20 cellular contexts compared by ENCODE assay signal in genomic region chr9:71685988-71686387, GRCh38.
DNase-seq lines count a peak whose midpoint lies in the region; ATAC-seq, FAIRE-seq and TF ChIP-seq lines count a peak whose summit lies in the region.
"Had no signal": no experiment of that assay in that cellular context is flagged by ENCODE, and none has a peak within 500 bp of the region (broad histone marks: within the 10 kb centered on the region; RNA-seq: fewer than 3 reads in every experiment).

No MANE protein-coding gene starts in this region.

- H4K91ac ChIP-seq in neuronal stem cell (ENCODE audit: low read depth, low read length, poor library complexity) = no peak overlapping the region

- CTCF ChIA-PET in activated CD8-positive, alpha-beta memory T cell treated with anti-CD3 and anti-CD28 coated beads, Interleukin-2, amount 10 ng/mL, durations not matched to agents 7 days and 5 days (lab: Charles Lee) = interaction anchor here (1.1 to 2.8 kb wide), 5 partner anchors 30 to 83 kb away, joined by 5 to 13 read pairs (median 11); no protein-coding TSS in a partner anchor

- no peaks in the 10 kb centered on the region for H3K9me3 Mint-ChIP-seq in activated CD8-positive, alpha-beta memory T cell treated with anti-CD3 and anti-CD28 coated beads, Interleukin-2, amount 10 ng/mL, durations not matched to agents 7 days and 5 days (ENCODE audit: low read depth)
- H3K9me3 Mint-ChIP-seq in activated naive CD8-positive, alpha-beta T cell treated with anti-CD3 and anti-CD28 coated beads, Interleukin-2, amount 50 U/mL, for 24 hours = no peaks in the 10 kb centered on the region
- H3K9me3 Mint-ChIP-seq: dendritic cell treated with granulocyte-macrophage colony-stimulating factor and Interleukin-4, amounts not matched to agents 40 ng/mL and 50 ng/mL, for 4 days had no signal

- H2AK5ac ChIP-seq in neuronal stem cell (ENCODE audit: low read depth, low read length) = no peak overlapping the region

- no peak overlapping the region for H2BK120ac ChIP-seq in neuronal stem cell (ENCODE audit: low read depth, low read length)

- no peak overlapping the region for H2BK5ac ChIP-seq in neuronal stem cell (ENCODE audit: low read length)

- H3K4me2 ChIP-seq in KMS-11 (peak overlapping the region; percentile 42; the same call in 1 of the 2 replicates), neuronal stem cell (ENCODE audit: insufficient read depth, low read length, poor library complexity, severe bottlenecking) (no peak overlapping the region)

- H3K27ac Mint-ChIP-seq in activated CD8-positive, alpha-beta memory T cell treated with anti-CD3 and anti-CD28 coated beads, Interleukin-2, amount 10 ng/mL, durations not matched to agents 7 days and 5 days = peak overlapping the region; percentile 55
- no peak overlapping the region for H3K27ac Mint-ChIP-seq in activated naive CD8-positive, alpha-beta T cell treated with anti-CD3 and anti-CD28 coated beads, Interleukin-2, amount 50 U/mL, for 24 hours
- H3K27ac Mint-ChIP-seq: progenitor cell of endocrine pancreas had no signal

- H3K4me1 Mint-ChIP-seq in activated CD8-positive, alpha-beta memory T cell treated with anti-CD3 and anti-CD28 coated beads, Interleukin-2, amount 10 ng/mL, durations not matched to agents 7 days and 5 days = peaks cover 32% of the 10 kb centered on the region
- peaks cover 48% of the 10 kb centered on the region for H3K4me1 Mint-ChIP-seq in activated naive CD8-positive, alpha-beta T cell treated with anti-CD3 and anti-CD28 coated beads, Interleukin-2, amount 50 U/mL, for 24 hours

- H3K79me1 ChIP-seq in neuronal stem cell (ENCODE audit: low read depth, low read length) = no peaks in the 10 kb centered on the region

- no peak overlapping the region for H2BK12ac ChIP-seq in neuronal stem cell (ENCODE audit: low read length)

- H3K4ac ChIP-seq in neuronal stem cell (ENCODE audit: low read length) = no peak overlapping the region

- H2AFZ ChIP-seq in KMS-11 (ENCODE audit: low read depth) = no peak overlapping the region
- no peak overlapping the region for H2AFZ ChIP-seq in neuronal stem cell (ENCODE audit: low read length)

- no peak overlapping the region for H4K8ac ChIP-seq in neuronal stem cell (ENCODE audit: low read depth, low read length)

- DNase-seq in activated CD8-positive, alpha-beta memory T cell treated with anti-CD3 and anti-CD28 coated beads, Interleukin-2, amount 10 ng/mL, durations not matched to agents 7 days and 5 days = no peak
- no peak for DNase-seq in activated CD8-positive, alpha-beta memory T cell treated with anti-CD3 and anti-CD28 coated beads, Interleukin-2, amount 50 U/mL, for 4 hours
- no peak for DNase-seq in activated naive CD8-positive, alpha-beta T cell treated with anti-CD3 and anti-CD28 coated beads, Interleukin-2, amount 50 U/mL, for 24 hours
- no peak for DNase-seq in neuronal stem cell (ENCODE audit: low spot score)
- no peak for DNase-seq in HTR-8/SVneo (ENCODE audit: insufficient read length, low spot score)
- no peak for DNase-seq in stimulated activated CD4-positive, alpha-beta T cell treated with anti-CD3 and anti-CD28 coated beads, Interleukin-4, amount 100 ng/mL, for 1 hour
- DNase-seq: aorta, Caco-2, esophagus squamous epithelium, NCI-H1694, NCI-H510A had no signal

- H3K4me3 Mint-ChIP-seq in activated CD8-positive, alpha-beta memory T cell treated with anti-CD3 and anti-CD28 coated beads, Interleukin-2, amount 10 ng/mL, durations not matched to agents 7 days and 5 days = no peak overlapping the region
- no peak overlapping the region for H3K4me3 Mint-ChIP-seq in activated naive CD8-positive, alpha-beta T cell treated with anti-CD3 and anti-CD28 coated beads, Interleukin-2, amount 50 U/mL, for 24 hours
- H3K4me3 Mint-ChIP-seq: dendritic cell treated with granulocyte-macrophage colony-stimulating factor and Interleukin-4, amounts not matched to agents 40 ng/mL and 50 ng/mL, for 4 days had no signal

- no peak for ATAC-seq in activated CD8-positive, alpha-beta memory T cell treated with anti-CD3 and anti-CD28 coated beads, Interleukin-2, amount 10 ng/mL, durations not matched to agents 7 days and 5 days
- ATAC-seq in activated naive CD8-positive, alpha-beta T cell treated with anti-CD3 and anti-CD28 coated beads, Interleukin-2, amount 50 U/mL, for 24 hours = peak; percentile 30
- no peak for ATAC-seq in GM19455 (IDR thresholded peaks at IDR 0.05; ENCODE audit: unreplicated experiment)
- ATAC-seq: Panc1, SK-N-SH treated with all-trans-retinoic acid at 6 μM for 48 hours had no signal

- no peaks in the 10 kb centered on the region for H4K20me1 ChIP-seq in KMS-11 (ENCODE audit: insufficient read depth)

- no peak overlapping the region for H2BK15ac ChIP-seq in neuronal stem cell (ENCODE audit: low read length)

- no peak for TF ChIP-seq CTCF in KMS-11 (conservative IDR thresholded peaks at IDR 0.05; ENCODE audit: low read depth, low read length)

- H3K9ac ChIP-seq in KMS-11 = no peak overlapping the region
- peak overlapping the region; percentile 22 for H3K9ac ChIP-seq in neuronal stem cell (ENCODE audit: low read depth, low read length, poor library complexity)

- H3K27ac ChIP-seq in KMS-11 (no peak overlapping the region), neuronal stem cell (replicated peaks; ENCODE audit: low read length) (no peak overlapping the region)
- H3K27ac ChIP-seq: esophagus squamous epithelium, HL-60, VCaP had no signal

- no peak overlapping the region for H3K14ac ChIP-seq in neuronal stem cell (ENCODE audit: low read length)

- no peak for FAIRE-seq in HTR-8/SVneo (lab: Jason Lieb, UNC)
- FAIRE-seq: keratinocyte had no signal

- H3K4me3 ChIP-seq in KMS-11 (IDR thresholded peaks at IDR 0.05; ENCODE audit: insufficient read depth, low read depth, low read length) = no peak overlapping the region
- no peak overlapping the region for H3K4me3 ChIP-seq in neuronal stem cell (ENCODE audit: low read length in 2 of 2)
- H3K4me3 ChIP-seq: esophagus squamous epithelium had no signal

- no peaks in the 10 kb centered on the region for H3K27me3 Mint-ChIP-seq in activated CD8-positive, alpha-beta memory T cell treated with anti-CD3 and anti-CD28 coated beads, Interleukin-2, amount 10 ng/mL, durations not matched to agents 7 days and 5 days
- no peaks in the 10 kb centered on the region for H3K27me3 Mint-ChIP-seq in activated naive CD8-positive, alpha-beta T cell treated with anti-CD3 and anti-CD28 coated beads, Interleukin-2, amount 50 U/mL, for 24 hours
- H3K27me3 Mint-ChIP-seq: dendritic cell treated with granulocyte-macrophage colony-stimulating factor and Interleukin-4, amounts not matched to agents 40 ng/mL and 50 ng/mL, for 4 days; progenitor cell of endocrine pancreas had no signal

- WGBS in neuronal stem cell (ENCODE audit: extremely low coverage in 2 of 2, insufficient read length in 2 of 2, insufficient replicate concordance in 1 of 2), 2 donors = no CpG with 5 or more reads among the region's 7 CpGs

- H3K36me3 ChIP-seq in KMS-11 (ENCODE audit: insufficient read depth) (no peaks in the 10 kb centered on the region), neuronal stem cell (replicated peaks in 1 of 2; ENCODE audit: control insufficient read depth in 2 of 2, insufficient read depth in 2 of 2, low read length in 2 of 2) (peaks cover 26 to 100% of the 10 kb centered on the region in 2 donors)

- no peak overlapping the region for H3K23ac ChIP-seq in neuronal stem cell (ENCODE audit: low read depth, low read length, poor library complexity)

- H3K27me3 ChIP-seq in KMS-11 (ENCODE audit: insufficient read depth, low read depth) (no peaks in the 10 kb centered on the region), neuronal stem cell (ENCODE audit: control insufficient read depth in 3 of 3, insufficient read depth in 3 of 3, low read depth in 1 of 3, low read length in 3 of 3) (no peaks in the 10 kb centered on the region)
- H3K27me3 ChIP-seq: esophagus squamous epithelium had no signal

- no peaks in the 10 kb centered on the region for H3K9me3 ChIP-seq in neuronal stem cell (replicated peaks in 1 of 2; ENCODE audit: control insufficient read depth in 2 of 2, insufficient read depth in 1 of 2, low read depth in 1 of 2, low read length in 2 of 2)
- H3K9me3 ChIP-seq: Caco-2, esophagus squamous epithelium had no signal

- H3K18ac ChIP-seq in neuronal stem cell (ENCODE audit: low read length) = no peak overlapping the region

- H3K36me3 Mint-ChIP-seq in activated CD8-positive, alpha-beta memory T cell treated with anti-CD3 and anti-CD28 coated beads, Interleukin-2, amount 10 ng/mL, durations not matched to agents 7 days and 5 days = peaks cover 64% of the 10 kb centered on the region
- H3K36me3 Mint-ChIP-seq in activated naive CD8-positive, alpha-beta T cell treated with anti-CD3 and anti-CD28 coated beads, Interleukin-2, amount 50 U/mL, for 24 hours (ENCODE audit: low read depth) = peaks cover 50% of the 10 kb centered on the region

- peaks cover 16% of the 10 kb centered on the region for H3K4me1 ChIP-seq in KMS-11 (ENCODE audit: low read depth, poor library complexity, severe bottlenecking)
- peaks cover 0 to 7% of the 10 kb centered on the region in 2 donors for H3K4me1 ChIP-seq in neuronal stem cell (ENCODE audit: control insufficient read depth in 2 of 2, insufficient read depth in 1 of 2, low read depth in 1 of 2, low read length in 2 of 2)

- H3K79me2 ChIP-seq in KMS-11 (ENCODE audit: insufficient read depth, low read depth) = no peaks in the 10 kb centered on the region
